2 cellular contexts compared by ENCODE assay signal in genomic region chr1:246294263-246294662, GRCh38.
TF ChIP-seq lines count a peak whose summit lies in the region.

No MANE protein-coding gene starts in this region.

TF ChIP-seq in GM23338, 12 proteins besides CTCF, POLR2A, EP300 and RAD21:
- no peak for TF ChIP-seq POLR2AphosphoS5 (IDR thresholded peaks at IDR 0.05; ENCODE audit: low read depth)
- no peak for TF ChIP-seq EZH2 (IDR thresholded peaks at IDR 0.05; ENCODE audit: low read depth, unreplicated experiment)
- TF ChIP-seq, protein P1, sequence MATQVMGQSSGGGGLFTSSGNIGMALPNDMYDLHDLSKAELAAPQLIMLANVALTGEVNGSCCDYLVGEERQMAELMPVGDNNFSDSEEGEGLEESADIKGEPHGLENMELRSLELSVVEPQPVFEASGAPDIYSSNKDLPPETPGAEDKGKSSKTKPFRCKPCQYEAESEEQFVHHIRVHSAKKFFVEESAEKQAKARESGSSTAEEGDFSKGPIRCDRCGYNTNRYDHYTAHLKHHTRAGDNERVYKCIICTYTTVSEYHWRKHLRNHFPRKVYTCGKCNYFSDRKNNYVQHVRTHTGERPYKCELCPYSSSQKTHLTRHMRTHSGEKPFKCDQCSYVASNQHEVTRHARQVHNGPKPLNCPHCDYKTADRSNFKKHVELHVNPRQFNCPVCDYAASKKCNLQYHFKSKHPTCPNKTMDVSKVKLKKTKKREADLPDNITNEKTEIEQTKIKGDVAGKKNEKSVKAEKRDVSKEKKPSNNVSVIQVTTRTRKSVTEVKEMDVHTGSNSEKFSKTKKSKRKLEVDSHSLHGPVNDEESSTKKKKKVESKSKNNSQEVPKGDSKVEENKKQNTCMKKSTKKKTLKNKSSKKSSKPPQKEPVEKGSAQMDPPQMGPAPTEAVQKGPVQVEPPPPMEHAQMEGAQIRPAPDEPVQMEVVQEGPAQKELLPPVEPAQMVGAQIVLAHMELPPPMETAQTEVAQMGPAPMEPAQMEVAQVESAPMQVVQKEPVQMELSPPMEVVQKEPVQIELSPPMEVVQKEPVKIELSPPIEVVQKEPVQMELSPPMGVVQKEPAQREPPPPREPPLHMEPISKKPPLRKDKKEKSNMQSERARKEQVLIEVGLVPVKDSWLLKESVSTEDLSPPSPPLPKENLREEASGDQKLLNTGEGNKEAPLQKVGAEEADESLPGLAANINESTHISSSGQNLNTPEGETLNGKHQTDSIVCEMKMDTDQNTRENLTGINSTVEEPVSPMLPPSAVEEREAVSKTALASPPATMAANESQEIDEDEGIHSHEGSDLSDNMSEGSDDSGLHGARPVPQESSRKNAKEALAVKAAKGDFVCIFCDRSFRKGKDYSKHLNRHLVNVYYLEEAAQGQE (IDR thresholded peaks at IDR 0.05; ENCODE audit: unreplicated experiment): no peak
- TF ChIP-seq EZH2phosphoT487 (IDR thresholded peaks at IDR 0.05; ENCODE audit: unreplicated experiment): no peak
- TF ChIP-seq ZNF331 (CRISPR knock-in tag; IDR thresholded peaks at IDR 0.05; ENCODE audit: low read depth): no peak
- TF ChIP-seq ZNF462 (CRISPR knock-in tag; IDR thresholded peaks at IDR 0.05): no peak
- TF ChIP-seq JUNB (IDR thresholded peaks at IDR 0.05; ENCODE audit: unreplicated experiment): no peak
- no peak for TF ChIP-seq ZNF114 (CRISPR knock-in tag; IDR thresholded peaks at IDR 0.05)
TF ChIP-seq in GM23338: peak in this region for 0.

TF ChIP-seq in H1, 55 proteins besides CTCF, POLR2A, EP300 and RAD21:
- no peak for TF ChIP-seq SRF (IDR thresholded peaks at IDR 0.05; ENCODE audit: low read depth, low read length)
- no peak for TF ChIP-seq CBX8 (IDR thresholded peaks at IDR 0.05; ENCODE audit: borderline replicate concordance, low read depth, low read length)
- no peak for TF ChIP-seq SP1 (IDR thresholded peaks at IDR 0.05; ENCODE audit: low read depth, low read length)
- TF ChIP-seq POLR2AphosphoS5 (IDR thresholded peaks at IDR 0.05; ENCODE audit: low read depth, low read length): no peak
- TF ChIP-seq CHD1 (IDR thresholded peaks at IDR 0.05; ENCODE audit: low read depth, low read length): no peak
- TF ChIP-seq, protein P2, sequence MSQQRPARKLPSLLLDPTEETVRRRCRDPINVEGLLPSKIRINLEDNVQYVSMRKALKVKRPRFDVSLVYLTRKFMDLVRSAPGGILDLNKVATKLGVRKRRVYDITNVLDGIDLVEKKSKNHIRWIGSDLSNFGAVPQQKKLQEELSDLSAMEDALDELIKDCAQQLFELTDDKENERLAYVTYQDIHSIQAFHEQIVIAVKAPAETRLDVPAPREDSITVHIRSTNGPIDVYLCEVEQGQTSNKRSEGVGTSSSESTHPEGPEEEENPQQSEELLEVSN (IDR thresholded peaks at IDR 0.05): no peak
- TF ChIP-seq SUZ12 (IDR thresholded peaks at IDR 0.05; ENCODE audit: low read length): no peak
- no peak for TF ChIP-seq NANOG (IDR thresholded peaks at IDR 0.05; ENCODE audit: insufficient read depth, low read depth, low read length, poor library complexity, severe bottlenecking)
- no peak for TF ChIP-seq ATF2 (IDR thresholded peaks at IDR 0.05; ENCODE audit: low read length)
- TF ChIP-seq KDM5A (IDR thresholded peaks at IDR 0.05; ENCODE audit: low read length): no peak
- no peak for TF ChIP-seq EZH2 (IDR thresholded peaks at IDR 0.05; ENCODE audit: low read depth, low read length, severe bottlenecking)
- TF ChIP-seq ZNF274 (IDR thresholded peaks at IDR 0.05; ENCODE audit: borderline replicate concordance, extremely low read depth, low read length): no peak
- TF ChIP-seq SAP30 (IDR thresholded peaks at IDR 0.05; ENCODE audit: insufficient read depth, insufficient replicate concordance, low read length): no peak
- TF ChIP-seq, protein P3, sequence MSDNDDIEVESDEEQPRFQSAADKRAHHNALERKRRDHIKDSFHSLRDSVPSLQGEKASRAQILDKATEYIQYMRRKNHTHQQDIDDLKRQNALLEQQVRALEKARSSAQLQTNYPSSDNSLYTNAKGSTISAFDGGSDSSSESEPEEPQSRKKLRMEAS (IDR thresholded peaks at IDR 0.05): no peak
- no peak for TF ChIP-seq JUN (IDR thresholded peaks at IDR 0.05; ENCODE audit: low read depth, low read length)
- no peak for TF ChIP-seq TBP (IDR thresholded peaks at IDR 0.05; ENCODE audit: low read depth, low read length)
- no peak for TF ChIP-seq EGR1 (IDR thresholded peaks at IDR 0.05; ENCODE audit: borderline replicate concordance, low read depth, low read length)
- TF ChIP-seq ASH2L (IDR thresholded peaks at IDR 0.05; ENCODE audit: low read length): no peak
- no peak for TF ChIP-seq HDAC2 (IDR thresholded peaks at IDR 0.05; ENCODE audit: borderline replicate concordance in 1 of 2, low read depth in 2 of 2, low read length in 2 of 2)
- no peak for TF ChIP-seq SP4 (IDR thresholded peaks at IDR 0.05; ENCODE audit: low read length)
TF ChIP-seq in H1: peak in this region for 0.
